Comparison of ENCODE assay signal across 1 cellular context in the genomic region with DNA sequence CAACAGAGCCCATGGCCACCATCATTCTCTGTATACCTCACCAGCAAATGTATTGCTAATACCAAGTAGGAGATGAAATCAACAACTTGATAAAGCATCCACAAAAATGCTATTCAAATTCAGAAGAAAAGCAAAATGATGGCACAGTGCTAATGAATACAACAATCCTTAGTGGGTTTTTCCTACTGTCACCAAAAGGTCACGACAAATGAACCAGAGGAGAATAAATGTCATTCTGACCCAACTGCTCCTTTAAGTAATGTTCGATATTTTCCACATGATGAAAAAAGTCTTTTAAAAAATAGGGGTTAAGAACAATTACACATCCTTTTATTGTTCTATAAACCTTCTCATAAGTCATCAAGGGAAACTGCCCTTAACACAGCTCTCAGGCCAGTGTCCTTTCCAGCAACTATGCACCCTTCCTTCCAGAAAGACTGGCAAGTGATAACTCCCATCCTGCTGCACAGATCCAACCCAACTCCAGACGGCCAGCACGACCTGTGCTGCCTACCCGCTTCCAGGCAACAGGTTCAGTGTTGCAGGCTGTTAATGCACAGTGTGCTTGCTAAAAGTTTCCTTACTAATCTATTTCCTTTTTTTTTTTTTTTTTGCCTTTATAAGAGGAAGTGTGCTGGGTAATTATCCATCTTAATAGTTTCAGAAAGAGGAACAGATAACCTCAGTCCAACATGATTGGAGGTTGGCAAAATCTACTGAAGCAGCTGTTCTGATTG.
TF ChIP-seq lines count a peak whose summit lies in the region.

No MANE protein-coding gene starts in this region.

TF ChIP-seq in GM12878, 131 proteins besides CTCF, POLR2A, EP300 and RAD21:
- TF ChIP-seq, protein P1, sequence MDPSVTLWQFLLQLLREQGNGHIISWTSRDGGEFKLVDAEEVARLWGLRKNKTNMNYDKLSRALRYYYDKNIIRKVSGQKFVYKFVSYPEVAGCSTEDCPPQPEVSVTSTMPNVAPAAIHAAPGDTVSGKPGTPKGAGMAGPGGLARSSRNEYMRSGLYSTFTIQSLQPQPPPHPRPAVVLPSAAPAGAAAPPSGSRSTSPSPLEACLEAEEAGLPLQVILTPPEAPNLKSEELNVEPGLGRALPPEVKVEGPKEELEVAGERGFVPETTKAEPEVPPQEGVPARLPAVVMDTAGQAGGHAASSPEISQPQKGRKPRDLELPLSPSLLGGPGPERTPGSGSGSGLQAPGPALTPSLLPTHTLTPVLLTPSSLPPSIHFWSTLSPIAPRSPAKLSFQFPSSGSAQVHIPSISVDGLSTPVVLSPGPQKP (IDR thresholded peaks at IDR 0.05; ENCODE audit: low read depth, low read length), result no peak
- TF ChIP-seq SPI1 (IDR thresholded peaks at IDR 0.05; ENCODE audit: borderline replicate concordance, insufficient read depth, low read depth, low read length), result peak; percentile 48; the same call in 1 of the 2 replicates
TF ChIP-seq in GM12878: peak in this region for 1.
